ENCODE assay signal across 24 cellular contexts in genomic region chr2:234344041-234344440, GRCh38.
"Had no signal": no experiment of that assay in that cellular context is flagged by ENCODE, and none has a peak within 500 bp of the region (broad histone marks: within the 10 kb centered on the region; RNA-seq: fewer than 3 reads in every experiment).

No MANE protein-coding gene starts in this region.

- DNase-seq: heart left ventricle; islet precursor cell; left ventricle myocardium inferior; naive thymus-derived CD8-positive, alpha-beta T cell; occipital lobe; stimulated activated CD4-positive, alpha-beta T cell treated with anti-CD3 and anti-CD28 coated beads, Interleukin-12 subunit alpha, Interleukin-12 subunit beta, amount 100 ng/mL, for 4 hours; stimulated activated CD4-positive, alpha-beta T cell treated with anti-CD3 and anti-CD28 coated beads, Interleukin-15, amount 100 ng/mL, for 24 hours; stimulated activated CD4-positive, alpha-beta T cell treated with anti-CD3 and anti-CD28 coated beads, Interleukin-4, amount 100 ng/mL, for 24 hours; stimulated activated naive CD4-positive, alpha-beta T cell treated with Interleukin-2 at 50 U/mL for 16 hours; stimulated activated naive CD8-positive, alpha-beta T cell treated with anti-CD3 and anti-CD28 coated beads, Interleukin-15, amount 100 ng/mL, for 72 hours; substantia nigra; uterus had no signal

- H3K9me3 ChIP-seq: left ventricle myocardium inferior, neutrophil, right atrium auricular region, tibial nerve, uterus had no signal

- H3K36me3 Mint-ChIP-seq: naive thymus-derived CD8-positive, alpha-beta T cell; type B pancreatic cell had no signal

- ATAC-seq: naive thymus-derived CD8-positive, alpha-beta T cell; sciatic nerve; stimulated activated memory B cell treated with anti-CD40 and anti-IgM and Interleukin-4, amounts not matched to agents 10 μg/mL and 1 μg/mL and 100 μg/mL, for 72 hours; stimulated activated naive CD8-positive, alpha-beta T cell treated with anti-CD3 and anti-CD28 coated beads, Interleukin-15, amount 100 ng/mL, for 72 hours had no signal

- H3K27ac ChIP-seq: heart left ventricle, hepatocyte, left ventricle myocardium inferior, neutrophil, parathyroid adenoma, right atrium auricular region, skin epidermis, tibial nerve, uterus had no signal

- H3K27me3 Mint-ChIP-seq: naive thymus-derived CD8-positive, alpha-beta T cell; stimulated activated naive CD8-positive, alpha-beta T cell treated with anti-CD3 and anti-CD28 coated beads, Interleukin-15, amount 100 ng/mL, for 72 hours; type B pancreatic cell had no signal

- H3K4me2 ChIP-seq: hepatocyte had no signal

- H3K4me3 ChIP-seq: heart left ventricle, hepatocyte, left ventricle myocardium inferior, lung, right atrium auricular region, skin epidermis, tibial nerve, uterus had no signal

- H3K4me1 ChIP-seq: parathyroid adenoma, tibial nerve, uterus had no signal

- H3K4me3 Mint-ChIP-seq: naive thymus-derived CD8-positive, alpha-beta T cell; nephron; neural crest cell; stimulated activated memory B cell treated with anti-CD40 and anti-IgM and Interleukin-4, amounts not matched to agents 10 μg/mL and 1 μg/mL and 100 μg/mL, for 72 hours; stimulated activated naive CD8-positive, alpha-beta T cell treated with anti-CD3 and anti-CD28 coated beads, Interleukin-15, amount 100 ng/mL, for 72 hours; type B pancreatic cell had no signal

- H3K27me3 ChIP-seq: heart left ventricle, hepatocyte, neutrophil, right atrium auricular region, tibial nerve, uterus had no signal

- H3K4me1 Mint-ChIP-seq: nephron had no signal

- H3K9ac ChIP-seq: parathyroid adenoma had no signal

- H3K36me3 ChIP-seq: heart left ventricle, left ventricle myocardium inferior, neutrophil, right atrium auricular region, tibial nerve, uterus had no signal

- H3K27ac Mint-ChIP-seq: nephron; stimulated activated memory B cell treated with anti-CD40 and anti-IgM and Interleukin-4, amounts not matched to agents 10 μg/mL and 1 μg/mL and 100 μg/mL, for 72 hours; stimulated activated naive CD8-positive, alpha-beta T cell treated with anti-CD3 and anti-CD28 coated beads, Interleukin-15, amount 100 ng/mL, for 72 hours; type B pancreatic cell had no signal

- H3K79me2 ChIP-seq: hepatocyte, parathyroid adenoma had no signal
